ENCODE assay signal across 13 cellular contexts in genomic region chr16:49635591-49636581, GRCh38.
DNase-seq lines count a peak whose midpoint lies in the region; ATAC-seq and TF ChIP-seq lines count a peak whose summit lies in the region.
"Had no signal": no experiment of that assay in that cellular context is flagged by ENCODE, and none has a peak within 500 bp of the region (broad histone marks: within the 10 kb centered on the region; RNA-seq: fewer than 3 reads in every experiment).

No MANE protein-coding gene starts in this region.

- no peaks in the 10 kb centered on the region for H4K20me1 ChIP-seq in Loucy (ENCODE audit: insufficient read depth, low read length, poor library complexity, severe bottlenecking)
- no peaks in the 10 kb centered on the region for H4K20me1 ChIP-seq in osteoblast (ENCODE audit: insufficient read depth, low read length)
- no peaks in the 10 kb centered on the region for H4K20me1 ChIP-seq in OCI-LY7 (ENCODE audit: insufficient read depth, low read length)

- no peaks in the 10 kb centered on the region for H3K36me3 Mint-ChIP-seq in natural killer cell treated with Interleukin-12 subunit alpha and Interleukin-12 subunit beta and Interleukin-15 and Interleukin-18, amount 100 ng/mL, for 72 hours
- no peaks in the 10 kb centered on the region for H3K36me3 Mint-ChIP-seq in natural killer cell
- H3K36me3 Mint-ChIP-seq: CD4-positive, alpha-beta memory T cell had no signal

- H3K9ac ChIP-seq in Loucy (ENCODE audit: low read depth, low read length, poor library complexity, severe bottlenecking): peak overlapping the region; percentile 45

- TF ChIP-seq CTCF in natural killer cell (IDR thresholded peaks at IDR 0.05): no peak
- no peak for TF ChIP-seq CTCF in Loucy (conservative IDR thresholded peaks at IDR 0.05; ENCODE audit: low read length)
- TF ChIP-seq CTCF in osteoblast (IDR thresholded peaks at IDR 0.05; ENCODE audit: extremely low read depth, low read depth, low read length): no peak
- TF ChIP-seq CTCF in OCI-LY7 (conservative IDR thresholded peaks at IDR 0.05; ENCODE audit: low read length): no peak

- BruUV-seq in OCI-LY7 (replicated peaks; lab: Mats Ljungman, UMichigan): no TSS peak

- H3K4me3 Mint-ChIP-seq in natural killer cell treated with Interleukin-12 subunit alpha and Interleukin-12 subunit beta and Interleukin-15 and Interleukin-18, amount 100 ng/mL, for 72 hours: no peak overlapping the region
- no peak overlapping the region for H3K4me3 Mint-ChIP-seq in natural killer cell
- H3K4me3 Mint-ChIP-seq: CD4-positive, alpha-beta memory T cell had no signal

- no peak overlapping the region for H3K27ac ChIP-seq in osteoblast (ENCODE audit: low read depth, low read length)
- no peak overlapping the region for H3K27ac ChIP-seq in OCI-LY7 (ENCODE audit: low read depth, low read length, poor library complexity, severe bottlenecking)
- H3K27ac ChIP-seq: C4-2B had no signal

- H3K4me1 ChIP-seq in Loucy (ENCODE audit: insufficient read depth, low read length, poor library complexity, severe bottlenecking) (peaks cover 57% of the 10 kb centered on the region), osteoblast (ENCODE audit: insufficient read depth, low read length) (peaks cover 31% of the 10 kb centered on the region), OCI-LY7 (ENCODE audit: insufficient read depth, low read length, poor library complexity, severe bottlenecking) (no peaks in the 10 kb centered on the region)
- H3K4me1 ChIP-seq: Caco-2 had no signal

- POLR2A ChIA-PET in OCI-LY7 (lab: Charles Lee): no interaction called here

- no peaks in the 10 kb centered on the region for H3K9me3 ChIP-seq in Loucy (ENCODE audit: insufficient read depth, low read depth, low read length)
- no peaks in the 10 kb centered on the region for H3K9me3 ChIP-seq in osteoblast (ENCODE audit: low read depth, low read length)
- H3K9me3 ChIP-seq in OCI-LY7 (ENCODE audit: low read length): no peaks in the 10 kb centered on the region
- H3K9me3 ChIP-seq: Caco-2 had no signal

- H2AFZ ChIP-seq in Loucy (ENCODE audit: low read length) (no peak overlapping the region), osteoblast (ENCODE audit: low read length) (no peak overlapping the region), OCI-LY7 (ENCODE audit: low read length) (no peak overlapping the region)

- H3K36me3 ChIP-seq in Loucy (ENCODE audit: insufficient read depth, low read length) (no peaks in the 10 kb centered on the region), osteoblast (ENCODE audit: insufficient read depth, low read length) (peaks cover 3% of the 10 kb centered on the region), OCI-LY7 (ENCODE audit: insufficient read depth, low read length) (no peaks in the 10 kb centered on the region)

- H3K9me2 ChIP-seq in Loucy (replicated peaks; ENCODE audit: low read depth, low read length): no peaks in the 10 kb centered on the region
- no peaks in the 10 kb centered on the region for H3K9me2 ChIP-seq in OCI-LY7 (ENCODE audit: insufficient read depth, low read length)

- no peak overlapping the region for H3K27ac Mint-ChIP-seq in natural killer cell treated with Interleukin-12 subunit alpha and Interleukin-12 subunit beta and Interleukin-15 and Interleukin-18, amount 100 ng/mL, for 72 hours
- H3K27ac Mint-ChIP-seq in natural killer cell: no peak overlapping the region
- H3K27ac Mint-ChIP-seq: CD4-positive, alpha-beta memory T cell had no signal

- no peak overlapping the region for H3K4me3 ChIP-seq in Loucy (ENCODE audit: low read length, poor library complexity, severe bottlenecking)
- H3K4me3 ChIP-seq in osteoblast (ENCODE audit: insufficient read depth, low read length): no peak overlapping the region
- no peak overlapping the region for H3K4me3 ChIP-seq in OCI-LY7 (ENCODE audit: low read depth, low read length, poor library complexity, severe bottlenecking)

- peak; percentile 56 for DNase-seq in natural killer cell treated with Interleukin-12 subunit alpha and Interleukin-12 subunit beta and Interleukin-15 and Interleukin-18, amount 100 ng/mL, for 72 hours (ENCODE audit: low spot score)
- DNase-seq in natural killer cell (no peak), osteoblast (ENCODE audit: insufficient read length, low spot score, missing footprints) (peak; percentile 44), OCI-LY7 (ENCODE audit: low spot score) (no peak), amygdala (lab: John Stamatoyannopoulos, UW) (no peak)
- DNase-seq: ACHN; CD4-positive, alpha-beta memory T cell; GF-D8; HCEC 1CT had no signal

- intact Hi-C loops in natural killer cell (cut with micrococcal nuclease): no loop called here
- intact Hi-C loops in OCI-LY7 (cut with micrococcal nuclease; ENCODE audit: unreplicated experiment): no loop called here

- H3K27me3 Mint-ChIP-seq in natural killer cell treated with Interleukin-12 subunit alpha and Interleukin-12 subunit beta and Interleukin-15 and Interleukin-18, amount 100 ng/mL, for 72 hours: no peaks in the 10 kb centered on the region
- no peaks in the 10 kb centered on the region for H3K27me3 Mint-ChIP-seq in natural killer cell (ENCODE audit: low read depth in 2 of 2)

- H3K79me2 ChIP-seq in Loucy (ENCODE audit: insufficient read depth, low read length) (no peaks in the 10 kb centered on the region), osteoblast (ENCODE audit: insufficient read depth, low read length) (no peaks in the 10 kb centered on the region), OCI-LY7 (ENCODE audit: insufficient read depth, low read depth, low read length) (no peaks in the 10 kb centered on the region)

- H3K4me2 ChIP-seq in Loucy (ENCODE audit: low read depth, low read length, poor library complexity, severe bottlenecking): peak overlapping the region; percentile 27
- H3K4me2 ChIP-seq in osteoblast (ENCODE audit: insufficient read depth, low read length): no peak overlapping the region
- no peak overlapping the region for H3K4me2 ChIP-seq in OCI-LY7 (ENCODE audit: low read length)

- no peak for ATAC-seq in natural killer cell treated with Interleukin-12 subunit alpha and Interleukin-12 subunit beta and Interleukin-15 and Interleukin-18, amount 100 ng/mL, for 72 hours
- ATAC-seq in natural killer cell (no peak), GM19452 (IDR thresholded peaks at IDR 0.05; ENCODE audit: unreplicated experiment) (no peak)

- H3K9me3 Mint-ChIP-seq in natural killer cell treated with Interleukin-12 subunit alpha and Interleukin-12 subunit beta and Interleukin-15 and Interleukin-18, amount 100 ng/mL, for 72 hours: no peaks in the 10 kb centered on the region
- no peaks in the 10 kb centered on the region for H3K9me3 Mint-ChIP-seq in natural killer cell
- H3K9me3 Mint-ChIP-seq: CD4-positive, alpha-beta memory T cell had no signal

- no peaks in the 10 kb centered on the region for H3K4me1 Mint-ChIP-seq in natural killer cell treated with Interleukin-12 subunit alpha and Interleukin-12 subunit beta and Interleukin-15 and Interleukin-18, amount 100 ng/mL, for 72 hours (ENCODE audit: low read depth in 2 of 2)
- no peaks in the 10 kb centered on the region for H3K4me1 Mint-ChIP-seq in natural killer cell
- H3K4me1 Mint-ChIP-seq: CD4-positive, alpha-beta memory T cell had no signal

- H3F3A ChIP-seq in Loucy (ENCODE audit: low read depth): no peaks in the 10 kb centered on the region

- no peaks in the 10 kb centered on the region for H3K27me3 ChIP-seq in Loucy (ENCODE audit: insufficient read depth, low read length, poor library complexity, severe bottlenecking)
- H3K27me3 ChIP-seq in osteoblast (ENCODE audit: insufficient read depth, low read length): no peaks in the 10 kb centered on the region

- CTCF ChIA-PET in OCI-LY7 (lab: Charles Lee; ENCODE audit: unreplicated experiment): no interaction called here

Comparison
In these comparisons a context has a peak if more than half of its experiments do, and no peak if none do; other contexts are left out.
1. DNase-seq: peak in natural killer cell treated with Interleukin-12 subunit alpha and Interleukin-12 subunit beta and Interleukin-15 and Interleukin-18, amount 100 ng/mL, for 72 hours (single experiment) and osteoblast (single experiment); none in natural killer cell (single experiment), OCI-LY7 (single experiment) and amygdala (0 of 56).